In the genomic region with DNA sequence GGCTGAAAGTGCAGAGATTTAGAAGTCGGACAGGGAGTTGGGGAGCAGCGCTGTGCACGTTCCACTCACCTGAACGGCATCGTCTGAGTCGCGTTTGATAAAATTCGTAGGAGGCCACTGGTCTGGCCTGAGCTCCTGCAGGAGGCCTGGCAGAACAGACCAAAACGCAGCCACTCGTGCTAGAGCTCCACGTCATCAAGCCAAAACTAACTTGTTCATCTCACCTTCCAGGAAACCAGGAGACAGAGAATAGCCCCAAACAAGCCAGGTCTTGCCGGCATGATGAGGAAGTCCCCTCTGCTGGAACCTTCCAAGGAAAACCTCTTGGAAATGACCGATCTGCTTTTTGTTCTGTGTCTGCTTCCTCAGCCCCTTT, we compare ENCODE assay signal across 18 cellular contexts.
"Had no signal": no experiment of that assay in that cellular context is flagged by ENCODE, and none has a peak within 500 bp of the region (broad histone marks: within the 10 kb centered on the region; RNA-seq: fewer than 3 reads in every experiment).

No MANE protein-coding gene starts in this region.

- FAIRE-seq: urothelium cell line had no signal

- H3K4me1 Mint-ChIP-seq: activated naive CD8-positive, alpha-beta T cell treated with anti-CD3 and anti-CD28 coated beads for 36 hours; brain had no signal

- H2AFZ ChIP-seq: hepatocyte had no signal

- H3K4me2 ChIP-seq: hepatocyte had no signal

- ATAC-seq: left lobe of liver had no signal

- DNase-seq: activated CD4-positive, alpha-beta T cell treated with anti-CD3 and anti-CD28 coated beads for 1 hour; activated CD4-positive, alpha-beta T cell treated with anti-CD3 and anti-CD28 coated beads, Interleukin-2, amount 50 U/mL, for 48 hours; activated gamma-delta T cell treated with Interleukin-2 at 50 U/mL for 16 hours; activated naive CD8-positive, alpha-beta T cell treated with anti-CD3 and anti-CD28 coated beads for 36 hours; activated T-cell treated with anti-CD3 and anti-CD28 coated beads, Interleukin-2, amount 50 U/mL, for 48 hours; amygdala; cerebellar nuclear complex; erythroblast; ovary; stimulated activated CD4-positive, alpha-beta T cell treated with anti-CD3 and anti-CD28 coated beads, Interleukin-12 subunit alpha, Interleukin-12 subunit beta, amount 100 ng/mL, for 4 hours; stimulated activated CD4-positive, alpha-beta T cell treated with anti-CD3 and anti-CD28 coated beads, Interleukin-2, amount 100 ng/mL, for 24 hours had no signal

- H3K27ac ChIP-seq: hepatocyte, ovary, stomach, thoracic aorta had no signal

- H3K36me3 Mint-ChIP-seq: activated naive CD8-positive, alpha-beta T cell treated with anti-CD3 and anti-CD28 coated beads for 36 hours; brain had no signal

- H3K79me2 ChIP-seq: hepatocyte had no signal

- H3K27me3 ChIP-seq: hepatocyte, ovary had no signal

- H3K36me3 ChIP-seq: ovary, stomach, thoracic aorta had no signal

- H3K27me3 Mint-ChIP-seq: activated naive CD8-positive, alpha-beta T cell treated with anti-CD3 and anti-CD28 coated beads for 36 hours had no signal

- H3K27ac Mint-ChIP-seq: activated naive CD8-positive, alpha-beta T cell treated with anti-CD3 and anti-CD28 coated beads for 36 hours; brain had no signal

- H3K9me3 Mint-ChIP-seq: activated naive CD8-positive, alpha-beta T cell treated with anti-CD3 and anti-CD28 coated beads for 36 hours; neural crest cell had no signal

- H3K9me3 ChIP-seq: ovary, stomach, thoracic aorta had no signal

- H3K4me3 Mint-ChIP-seq: activated naive CD8-positive, alpha-beta T cell treated with anti-CD3 and anti-CD28 coated beads for 36 hours; brain; neural crest cell had no signal

- H3K4me3 ChIP-seq: hepatocyte, ovary, stomach, thoracic aorta had no signal
